In genomic region chr19:12670159-12670928, GRCh38 we compare ENCODE assay signal across 9 cellular contexts. TPM values are rescaled to one million over a fixed set of nuclear protein-coding genes. Genes with fewer than 3 reads are reported as not detected.
DNase-seq lines count a peak whose midpoint lies in the region; ATAC-seq, FAIRE-seq and TF ChIP-seq lines count a peak whose summit lies in the region.
"Had no signal": no experiment of that assay in that cellular context is flagged by ENCODE, and none has a peak within 500 bp of the region (broad histone marks: within the 10 kb centered on the region; RNA-seq: fewer than 3 reads in every experiment).

No MANE protein-coding gene starts in this region.

- H3K27me3 ChIP-seq in tibial nerve = no peaks in the 10 kb centered on the region
- H3K27me3 ChIP-seq: foreskin keratinocyte had no signal

- peaks cover 43% of the 10 kb centered on the region for H3K4me1 Mint-ChIP-seq in activated CD8-positive, alpha-beta memory T cell treated with anti-CD3 and anti-CD28 coated beads, Interleukin-2, amount 10 ng/mL, durations not matched to agents 7 days and 5 days

- intact Hi-C loops in lower leg skin (cut with DNase I; ENCODE audit: low total_unique reads) = no loop called here

- WGBS in lower leg skin, 2 donors = 33 to 59% methylated on average over 18 to 23 of the region's 26 CpGs
- WGBS in tibial nerve, 2 donors = 37 to 39% methylated on average over 26 of the region's 26 CpGs

- no peak for TF ChIP-seq EP300 in tibial nerve (IDR thresholded peaks at IDR 0.05)

- FAIRE-seq in D721Med (lab: Jason Lieb, UNC) = no peak

- peak overlapping the region; percentile 88 for H3K4me3 ChIP-seq in astrocyte of the spinal cord (ENCODE audit: low read depth, low read length)
- peak overlapping the region; percentile 78 for H3K4me3 ChIP-seq in lower leg skin (ENCODE audit: low read depth, poor library complexity, severe bottlenecking)
- peak overlapping the region; percentile 69 to 83 (median 74) for H3K4me3 ChIP-seq in tibial nerve

- H3K9me3 ChIP-seq in tibial nerve = no peaks in the 10 kb centered on the region

- peak overlapping the region; percentile 88 for H3K4me3 Mint-ChIP-seq in activated CD8-positive, alpha-beta memory T cell treated with anti-CD3 and anti-CD28 coated beads, Interleukin-2, amount 10 ng/mL, durations not matched to agents 7 days and 5 days

- in situ Hi-C loops in astrocyte of the spinal cord (cut with HindIII; ENCODE audit: low sequenced_read_pairs) = no loop called here

- H3K27ac ChIP-seq in tibial nerve = peak overlapping the region; percentile 91 to 99 (median 96)

- TF ChIP-seq CTCF in astrocyte of the spinal cord (IDR thresholded peaks at IDR 0.05; ENCODE audit: low read depth, low read length) (no peak), lower leg skin (IDR thresholded peaks at IDR 0.05) (no peak), tibial nerve (IDR thresholded peaks at IDR 0.05) (no peak), D721Med (IDR thresholded peaks at IDR 0.05; ENCODE audit: insufficient read depth, missing control alignments) (no peak)

- ATAC-seq in activated CD8-positive, alpha-beta memory T cell treated with anti-CD3 and anti-CD28 coated beads, Interleukin-2, amount 10 ng/mL, durations not matched to agents 7 days and 5 days = no peak
- ATAC-seq in GM18909 (IDR thresholded peaks at IDR 0.05; ENCODE audit: poor library complexity, unreplicated experiment) = no peak
- ATAC-seq: foreskin keratinocyte had no signal

- TF ChIP-seq POLR2A in lower leg skin (IDR thresholded peaks at IDR 0.05) = no peak
- no peak for TF ChIP-seq POLR2A in tibial nerve (IDR thresholded peaks at IDR 0.05)

- H3K36me3 ChIP-seq in tibial nerve = peaks cover 3 to 41% (median 5%) of the 10 kb centered on the region in 3 donors

- H3K27me3 Mint-ChIP-seq in activated CD8-positive, alpha-beta memory T cell treated with anti-CD3 and anti-CD28 coated beads, Interleukin-2, amount 10 ng/mL, durations not matched to agents 7 days and 5 days = no peaks in the 10 kb centered on the region

- peaks cover 15% of the 10 kb centered on the region for H3K36me3 Mint-ChIP-seq in activated CD8-positive, alpha-beta memory T cell treated with anti-CD3 and anti-CD28 coated beads, Interleukin-2, amount 10 ng/mL, durations not matched to agents 7 days and 5 days

- peaks cover 0 to 46% (median 31%) of the 10 kb centered on the region in 4 donors for H3K4me1 ChIP-seq in tibial nerve
- H3K4me1 ChIP-seq: foreskin keratinocyte had no signal

- CTCF ChIA-PET in activated CD8-positive, alpha-beta memory T cell treated with anti-CD3 and anti-CD28 coated beads, Interleukin-2, amount 10 ng/mL, durations not matched to agents 7 days and 5 days (lab: Charles Lee) = interaction anchor here (0.7 to 5.8 kb wide), 12 partner anchors 8 to 112 kb away, joined by 3 to 40 read pairs (median 6); no protein-coding TSS in a partner anchor

- peak overlapping the region; percentile 100 for H3K27ac Mint-ChIP-seq in activated CD8-positive, alpha-beta memory T cell treated with anti-CD3 and anti-CD28 coated beads, Interleukin-2, amount 10 ng/mL, durations not matched to agents 7 days and 5 days

- H3K9me3 Mint-ChIP-seq in activated CD8-positive, alpha-beta memory T cell treated with anti-CD3 and anti-CD28 coated beads, Interleukin-2, amount 10 ng/mL, durations not matched to agents 7 days and 5 days (ENCODE audit: low read depth) = no peaks in the 10 kb centered on the region

- DNase-seq in activated CD8-positive, alpha-beta memory T cell treated with anti-CD3 and anti-CD28 coated beads, Interleukin-2, amount 10 ng/mL, durations not matched to agents 7 days and 5 days = no peak
- no peak for DNase-seq in activated CD8-positive, alpha-beta memory T cell treated with anti-CD3 and anti-CD28 coated beads for 24 hours
- no peak for DNase-seq in astrocyte of the spinal cord (ENCODE audit: low read depth, low spot score)
- DNase-seq in lower leg skin (ENCODE audit: low spot score in 2 of 2) = no peak
- no peak for DNase-seq in tibial nerve (ENCODE audit: low spot score in 2 of 2)
- no peak for DNase-seq in H4 (ENCODE audit: low spot score)
- DNase-seq in D721Med (ENCODE audit: insufficient read length, low spot score) = no peak

RNA-seq across cellular contexts. Expression of gene WDR83, which starts 3.7 kb away (rescaled TPM):
- total RNA-seq in activated CD8-positive, alpha-beta memory T cell treated with anti-CD3 and anti-CD28 coated beads, Interleukin-2, amount 10 ng/mL, durations not matched to agents 7 days and 5 days = 10 to 100 TPM; 21.4 to 22.0 TPM
- 10 to 100 TPM; 15.3 to 23.7 (median 19.3) TPM for total RNA-seq in lower leg skin
- total RNA-seq in tibial nerve = 10 to 100 TPM in 3 of 4 donors, 1 to 10 TPM in 1; 7.9 to 19.8 (median 16.8) TPM
- 12.8 and 13.7 TPM in 2 replicates for total RNA-seq in H4 (2014; rRNA removed; shearing (Covaris generic))

RNA-seq across cellular contexts. Expression of gene MAN2B1, which starts 3.8 kb away (rescaled TPM):
- 100 to 1,000 TPM; 102 to 118 TPM for total RNA-seq in activated CD8-positive, alpha-beta memory T cell treated with anti-CD3 and anti-CD28 coated beads, Interleukin-2, amount 10 ng/mL, durations not matched to agents 7 days and 5 days
- total RNA-seq in lower leg skin (10 to 100 TPM; 52.8 to 83.0 (median 74.9) TPM), tibial nerve (10 to 100 TPM; 48.5 to 89.4 (median 58.5) TPM)
- 34.2 and 53.4 TPM in 2 replicates for total RNA-seq in H4 (2014; rRNA removed; shearing (Covaris generic))

RNA-seq across cellular contexts. Expression of gene DHPS, which starts 11.3 kb away (rescaled TPM):
- total RNA-seq in activated CD8-positive, alpha-beta memory T cell treated with anti-CD3 and anti-CD28 coated beads, Interleukin-2, amount 10 ng/mL, durations not matched to agents 7 days and 5 days = 100 to 1,000 TPM; 106 to 111 TPM
- total RNA-seq in lower leg skin (100 to 1,000 TPM; 101 to 218 (median 159) TPM), tibial nerve (100 to 1,000 TPM; 117 to 180 (median 160) TPM)
- 65.1 and 100 TPM in 2 replicates for total RNA-seq in H4 (2014; rRNA removed; shearing (Covaris generic))

RNA-seq across cellular contexts. Expression of gene GNG14, which starts 17.5 kb away (rescaled TPM):
- total RNA-seq in activated CD8-positive, alpha-beta memory T cell treated with anti-CD3 and anti-CD28 coated beads, Interleukin-2, amount 10 ng/mL, durations not matched to agents 7 days and 5 days = not detected
- not detected for total RNA-seq in lower leg skin
- not detected for total RNA-seq in tibial nerve
- not detected in 2 replicates for total RNA-seq in H4 (2014; rRNA removed; shearing (Covaris generic))
- total RNA-seq: foreskin keratinocyte had no signal

RNA-seq across cellular contexts. Expression of gene FBXW9, which starts 26.1 kb away (rescaled TPM):
- total RNA-seq in activated CD8-positive, alpha-beta memory T cell treated with anti-CD3 and anti-CD28 coated beads, Interleukin-2, amount 10 ng/mL, durations not matched to agents 7 days and 5 days = 1 to 10 TPM; 5.2 to 6.3 TPM
- 10 to 100 TPM in 3 of 4 donors, 1 to 10 TPM in 1; 7.2 to 21.4 (median 13.1) TPM for total RNA-seq in lower leg skin
- total RNA-seq in tibial nerve = 1 to 10 TPM; 1.2 to 7.5 (median 5.7) TPM
- total RNA-seq in H4 (2014; rRNA removed; shearing (Covaris generic)) = 6.4 and 12.7 TPM in 2 replicates
